30 cellular contexts compared by ENCODE assay signal in genomic region chr10:3523309-3524050, GRCh38.
"Had no signal": no experiment of that assay in that cellular context is flagged by ENCODE, and none has a peak within 500 bp of the region (broad histone marks: within the 10 kb centered on the region; RNA-seq: fewer than 3 reads in every experiment).

No MANE protein-coding gene starts in this region.

- H3K9me3 Mint-ChIP-seq: endodermal cell had no signal

- H3K4me1 ChIP-seq: colonic mucosa, neural progenitor cell, prostate gland, spleen, upper lobe of right lung, uterus had no signal

- H2AFZ ChIP-seq: neural progenitor cell had no signal

- H3K36me3 ChIP-seq: colonic mucosa, gastrocnemius medialis, neural progenitor cell, prostate gland, right atrium auricular region, spleen, thoracic aorta, tibial nerve, upper lobe of right lung, uterus had no signal

- H3K27ac Mint-ChIP-seq: dendritic cell treated with granulocyte-macrophage colony-stimulating factor and Interleukin-4, amounts not matched to agents 40 ng/mL and 50 ng/mL, for 4 days; endodermal cell; memory B cell; mesothelial cell of epicardium; neural progenitor cell; stimulated activated memory B cell treated with anti-CD40 and anti-IgM and Interleukin-4, amounts not matched to agents 10 μg/mL and 1 μg/mL and 100 μg/mL, for 72 hours had no signal

- H3K27ac ChIP-seq: colonic mucosa, epithelial cell of prostate, gastrocnemius medialis, neural progenitor cell, right atrium auricular region, spleen, thoracic aorta, tibial nerve, upper lobe of right lung, uterus had no signal

- DNase-seq: colonic mucosa; effector CD8-positive, alpha-beta T cell; endodermal cell; foreskin fibroblast; gastrocnemius medialis; head of caudate nucleus; kidney; mucosa of descending colon; naive B cell; spleen; stimulated activated CD4-positive, alpha-beta T cell treated with anti-CD3 and anti-CD28 coated beads, Interleukin-4, amount 100 ng/mL, for 4 hours; stimulated activated naive CD8-positive, alpha-beta T cell treated with anti-CD3 and anti-CD28 coated beads, Interleukin-15, Interleukin-2, amounts not matched to agents 100 U/mL and 50 U/mL, for 24 hours; substantia nigra; upper lobe of right lung; uterus had no signal

- H3K9ac ChIP-seq: neural progenitor cell had no signal

- H3K9me3 ChIP-seq: colonic mucosa, gastrocnemius medialis, mucosa of descending colon, prostate gland, spleen, thoracic aorta, tibial nerve, upper lobe of right lung, uterus had no signal

- H3K27me3 Mint-ChIP-seq: stimulated activated memory B cell treated with anti-CD40 and anti-IgM and Interleukin-4, amounts not matched to agents 10 μg/mL and 1 μg/mL and 100 μg/mL, for 72 hours had no signal

- ATAC-seq: esophagus mucosa; gastrocnemius medialis; left lobe of liver; sciatic nerve; stimulated activated memory B cell treated with anti-CD40 and anti-IgM and Interleukin-4, amounts not matched to agents 10 μg/mL and 1 μg/mL and 100 μg/mL, for 72 hours; stimulated activated naive CD8-positive, alpha-beta T cell treated with anti-CD3 and anti-CD28 coated beads, Interleukin-15, Interleukin-2, amounts not matched to agents 100 U/mL and 50 U/mL, for 24 hours; upper lobe of right lung had no signal

- H3K36me3 Mint-ChIP-seq: memory B cell; mesothelial cell of epicardium; neural progenitor cell; stimulated activated memory B cell treated with anti-CD40 and anti-IgM and Interleukin-4, amounts not matched to agents 10 μg/mL and 1 μg/mL and 100 μg/mL, for 72 hours had no signal

- H3K27me3 ChIP-seq: colonic mucosa, gastrocnemius medialis, neural progenitor cell, right atrium auricular region, spleen, tibial nerve, upper lobe of right lung, uterus had no signal

- H3K4me2 ChIP-seq: neural progenitor cell had no signal

- H3K4me3 ChIP-seq: colonic mucosa, gastrocnemius medialis, lung, mucosa of descending colon, neural progenitor cell, prostate gland, right atrium auricular region, spleen, thoracic aorta, tibial nerve, upper lobe of right lung, uterus had no signal

- H3K4me3 Mint-ChIP-seq: dendritic cell treated with granulocyte-macrophage colony-stimulating factor and Interleukin-4, amounts not matched to agents 40 ng/mL and 50 ng/mL, for 4 days; endodermal cell; memory B cell; mesothelial cell of epicardium; naive B cell; nephron; neural progenitor cell; stimulated activated memory B cell treated with anti-CD40 and anti-IgM and Interleukin-4, amounts not matched to agents 10 μg/mL and 1 μg/mL and 100 μg/mL, for 72 hours had no signal

- H3K4me1 Mint-ChIP-seq: endodermal cell; stimulated activated memory B cell treated with anti-CD40 and anti-IgM and Interleukin-4, amounts not matched to agents 10 μg/mL and 1 μg/mL and 100 μg/mL, for 72 hours had no signal
